In the genomic region with DNA sequence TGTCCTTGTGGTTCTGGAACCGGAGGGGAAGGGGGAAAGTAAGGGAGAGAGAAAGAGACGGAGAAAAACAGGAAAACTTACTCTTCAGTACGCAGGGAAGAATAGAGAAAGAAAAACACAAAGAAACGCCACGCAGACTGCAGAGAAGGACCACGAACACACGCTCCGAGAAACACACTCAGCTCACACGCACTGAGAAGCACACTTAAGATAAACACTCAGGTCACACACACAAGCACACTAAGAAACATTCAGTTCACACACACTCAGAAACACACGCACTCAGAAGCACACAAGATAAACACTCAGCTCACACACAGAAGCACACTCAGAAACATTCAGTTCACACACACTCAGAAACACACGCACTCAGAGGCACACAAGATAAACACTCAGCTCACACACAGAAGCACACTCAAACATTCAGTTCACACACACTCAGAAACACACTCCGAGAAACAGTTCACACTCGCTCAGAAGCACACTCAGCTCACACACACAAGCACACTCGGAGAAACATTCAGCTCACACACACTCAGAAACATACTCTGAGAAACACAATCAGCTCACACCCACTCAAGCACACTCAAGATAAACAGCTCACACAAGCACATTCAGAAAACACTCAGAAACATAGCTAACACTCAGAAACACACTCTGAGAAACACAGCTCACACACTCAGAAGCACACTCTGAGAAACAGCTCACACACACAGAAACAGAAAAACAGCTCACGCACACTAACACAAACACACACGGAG, we compare ENCODE assay signal across 9 cellular contexts. TPM values are rescaled to one million over a fixed set of nuclear protein-coding genes. Genes with fewer than 3 reads are reported as not detected.
DNase-seq lines count a peak whose midpoint lies in the region; ATAC-seq, FAIRE-seq and TF ChIP-seq lines count a peak whose summit lies in the region.
"Had no signal": no experiment of that assay in that cellular context is flagged by ENCODE, and none has a peak within 500 bp of the region (broad histone marks: within the 10 kb centered on the region; RNA-seq: fewer than 3 reads in every experiment).

No MANE protein-coding gene starts in this region.

- ATAC-seq in pancreas: peak; percentile 18 to 41 (median 30)

- H3K27ac ChIP-seq in BLaER1 treated with 17β-estradiol and CSF1 and Interleukin-3, amounts not matched to agents 10 nM and 100 nM: peak overlapping the region in 9 of 11 experiments; percentile 10 to 72 (median 64); a peak in 16 of 22 replicates
- H3K27ac ChIP-seq in SJCRH30 (peak overlapping the region; percentile 35; the same call in 1 of the 2 replicates), pancreas (peak overlapping the region in 3 of 4 donors; percentile 12 to 74 (median 49))
- H3K27ac ChIP-seq in CD4-positive, alpha-beta memory T cell (ENCODE audit: low read depth, low read length): no peak overlapping the region

- no peaks in the 10 kb centered on the region for H3K9me3 Mint-ChIP-seq in CD4-positive, alpha-beta memory T cell
- H3K9me3 Mint-ChIP-seq in activated naive CD8-positive, alpha-beta T cell treated with anti-CD3 and anti-CD28 coated beads for 36 hours: no peaks in the 10 kb centered on the region
- no peaks in the 10 kb centered on the region for H3K9me3 Mint-ChIP-seq in activated T-cell treated with anti-CD3 and anti-CD28 coated beads, Interleukin-2, amount 50 U/mL, for 24 hours
- H3K9me3 Mint-ChIP-seq in Calu3 (ENCODE audit: low read depth, unreplicated experiment): no peaks in the 10 kb centered on the region

- TF ChIP-seq CTCF in fibroblast of the aortic adventitia (IDR thresholded peaks at IDR 0.05; ENCODE audit: insufficient read depth, low read length) (no peak), pancreas (IDR thresholded peaks at IDR 0.05) (no peak), Calu3 (IDR thresholded peaks at IDR 0.05; ENCODE audit: unreplicated experiment) (no peak)

- H3K27ac Mint-ChIP-seq in CD4-positive, alpha-beta memory T cell: no peak overlapping the region
- H3K27ac Mint-ChIP-seq in activated naive CD8-positive, alpha-beta T cell treated with anti-CD3 and anti-CD28 coated beads for 36 hours: no peak overlapping the region
- no peak overlapping the region for H3K27ac Mint-ChIP-seq in activated T-cell treated with anti-CD3 and anti-CD28 coated beads, Interleukin-2, amount 50 U/mL, for 24 hours
- H3K27ac Mint-ChIP-seq in Calu3 (ENCODE audit: unreplicated experiment): no peak overlapping the region

- no peak for FAIRE-seq in pancreas (lab: Jason Lieb, UNC)

- H4K20me1 ChIP-seq in BLaER1 treated with 17β-estradiol and CSF1 and Interleukin-3, amounts not matched to agents 10 nM and 100 nM: peaks cover 0 to 7% (median 0%) of the 10 kb centered on the region in 11 experiments; a peak in 1 of 22 replicates

- H3K4me1 ChIP-seq in BLaER1 treated with 17β-estradiol and CSF1 and Interleukin-3, amounts not matched to agents 10 nM and 100 nM: peaks cover 0 to 25% (median 20%) of the 10 kb centered on the region in 10 experiments; a peak in 18 of 20 replicates
- H3K4me1 ChIP-seq in SJCRH30: peaks cover 7% of the 10 kb centered on the region
- H3K4me1 ChIP-seq in pancreas: peaks cover 0 to 4% (median 4%) of the 10 kb centered on the region in 3 donors
- H3K4me1 ChIP-seq in CD4-positive, alpha-beta memory T cell (ENCODE audit: insufficient read depth, low read length): no peaks in the 10 kb centered on the region

- POLR2A ChIA-PET in CD4-positive, alpha-beta memory T cell (lab: Charles Lee; ENCODE audit: partially characterized antibody): no interaction called here

- BruUV-seq in Calu3 (replicated peaks; lab: Mats Ljungman, UMichigan): no TSS peak

- peaks cover 0 to 7% (median 0%) of the 10 kb centered on the region in 4 donors for H3K4me1 Mint-ChIP-seq in CD4-positive, alpha-beta memory T cell
- no peaks in the 10 kb centered on the region for H3K4me1 Mint-ChIP-seq in activated naive CD8-positive, alpha-beta T cell treated with anti-CD3 and anti-CD28 coated beads for 36 hours
- peaks cover 4% of the 10 kb centered on the region for H3K4me1 Mint-ChIP-seq in activated T-cell treated with anti-CD3 and anti-CD28 coated beads, Interleukin-2, amount 50 U/mL, for 24 hours (ENCODE audit: low read depth)
- H3K4me1 Mint-ChIP-seq in Calu3 (ENCODE audit: low read depth, unreplicated experiment): peaks cover 4% of the 10 kb centered on the region

- DNase-seq in SJCRH30 (no peak), fibroblast of the aortic adventitia (ENCODE audit: low read depth) (peak; percentile 37), pancreas (no peak), Calu3 (no peak)
- DNase-seq in CD4-positive, alpha-beta memory T cell: no peak
- no peak for DNase-seq in activated naive CD8-positive, alpha-beta T cell treated with anti-CD3 and anti-CD28 coated beads for 36 hours
- no peak for DNase-seq in activated T-cell treated with anti-CD3 and anti-CD28 coated beads, Interleukin-2, amount 50 U/mL, for 24 hours

- 13 to 16% methylated on average over 16 of the region's 16 CpGs for WGBS in pancreas, 2 donors

- no peaks in the 10 kb centered on the region for H3K36me3 Mint-ChIP-seq in CD4-positive, alpha-beta memory T cell
- H3K36me3 Mint-ChIP-seq in activated naive CD8-positive, alpha-beta T cell treated with anti-CD3 and anti-CD28 coated beads for 36 hours: no peaks in the 10 kb centered on the region
- no peaks in the 10 kb centered on the region for H3K36me3 Mint-ChIP-seq in activated T-cell treated with anti-CD3 and anti-CD28 coated beads, Interleukin-2, amount 50 U/mL, for 24 hours (ENCODE audit: low read depth)
- no peaks in the 10 kb centered on the region for H3K36me3 Mint-ChIP-seq in Calu3 (ENCODE audit: insufficient read depth, unreplicated experiment)

- CTCF ChIA-PET in CD4-positive, alpha-beta memory T cell (lab: Charles Lee; ENCODE audit: partially characterized antibody): interaction anchor here (0.8 to 1.3 kb wide), 3 partner anchors 9 to 145 kb away, joined by 3 to 5 read pairs (median 3); no protein-coding TSS in a partner anchor
- CTCF ChIA-PET in Calu3 (lab: Charles Lee): interaction anchor here (1.4 to 1.6 kb wide), 2 partner anchors 8 to 16 kb away, joined by 3 to 6 read pairs; no protein-coding TSS in a partner anchor

- H3K4me2 ChIP-seq in BLaER1 treated with 17β-estradiol and CSF1 and Interleukin-3, amounts not matched to agents 10 nM and 100 nM: peak overlapping the region; percentile 74 to 97 (median 92)

- H3K9me3 ChIP-seq in BLaER1 treated with 17β-estradiol and CSF1 and Interleukin-3, amounts not matched to agents 10 nM and 100 nM (replicated peaks in 1 of 11): no peaks in the 10 kb centered on the region
- no peaks in the 10 kb centered on the region for H3K9me3 ChIP-seq in SJCRH30 (replicated peaks)
- H3K9me3 ChIP-seq in pancreas: no peaks in the 10 kb centered on the region
- no peaks in the 10 kb centered on the region for H3K9me3 ChIP-seq in CD4-positive, alpha-beta memory T cell (ENCODE audit: control insufficient read depth in 1 of 2, low read length in 2 of 2)

- H3K4me3 Mint-ChIP-seq in CD4-positive, alpha-beta memory T cell: no peak overlapping the region
- H3K4me3 Mint-ChIP-seq in activated naive CD8-positive, alpha-beta T cell treated with anti-CD3 and anti-CD28 coated beads for 36 hours: no peak overlapping the region
- H3K4me3 Mint-ChIP-seq in activated T-cell treated with anti-CD3 and anti-CD28 coated beads, Interleukin-2, amount 50 U/mL, for 24 hours: no peak overlapping the region
- no peak overlapping the region for H3K4me3 Mint-ChIP-seq in Calu3 (ENCODE audit: low read depth, unreplicated experiment)

- peak overlapping the region; percentile 66 to 84 (median 77); a peak in 21 of 22 replicates for H3K9ac ChIP-seq in BLaER1 treated with 17β-estradiol and CSF1 and Interleukin-3, amounts not matched to agents 10 nM and 100 nM

- peaks cover 33 to 47% (median 41%) of the 10 kb centered on the region in 11 experiments for H3K27me3 ChIP-seq in BLaER1 treated with 17β-estradiol and CSF1 and Interleukin-3, amounts not matched to agents 10 nM and 100 nM
- no peaks in the 10 kb centered on the region for H3K27me3 ChIP-seq in SJCRH30
- H3K27me3 ChIP-seq in pancreas: no peaks in the 10 kb centered on the region
- H3K27me3 ChIP-seq in CD4-positive, alpha-beta memory T cell (ENCODE audit: insufficient read depth, low read length): peaks cover 7% of the 10 kb centered on the region

- H3K36me3 ChIP-seq in BLaER1 treated with 17β-estradiol and CSF1 and Interleukin-3, amounts not matched to agents 10 nM and 100 nM: peaks cover 0 to 13% (median 10%) of the 10 kb centered on the region in 11 experiments; a peak in 5 of 22 replicates
- H3K36me3 ChIP-seq in SJCRH30 (peaks cover 12% of the 10 kb centered on the region), pancreas (peaks cover 0 to 7% (median 0%) of the 10 kb centered on the region in 3 donors)
- H3K36me3 ChIP-seq in CD4-positive, alpha-beta memory T cell (ENCODE audit: insufficient read depth, low read length): no peaks in the 10 kb centered on the region

- H3K4me3 ChIP-seq in BLaER1 treated with 17β-estradiol and CSF1 and Interleukin-3, amounts not matched to agents 10 nM and 100 nM: peak overlapping the region; percentile 60 to 79 (median 70)
- H3K4me3 ChIP-seq in SJCRH30 (peak overlapping the region; percentile 79), fibroblast of the aortic adventitia (ENCODE audit: low read depth, low read length) (peak overlapping the region; percentile 71), pancreas (peak overlapping the region; percentile 59 to 77 (median 68))
- H3K4me3 ChIP-seq in CD4-positive, alpha-beta memory T cell (ENCODE audit: low read length in 2 of 2): no peak overlapping the region

- intact Hi-C loops in pancreas (cut with DNase I): no loop called here
- intact Hi-C loops in CD4-positive, alpha-beta memory T cell (cut with micrococcal nuclease): no loop called here
- intact Hi-C loops in Calu3 (cut with micrococcal nuclease; ENCODE audit: unreplicated experiment): no loop called here

- peaks cover 27 to 35% of the 10 kb centered on the region in 2 donors for H3K27me3 Mint-ChIP-seq in CD4-positive, alpha-beta memory T cell
- peaks cover 33% of the 10 kb centered on the region for H3K27me3 Mint-ChIP-seq in activated naive CD8-positive, alpha-beta T cell treated with anti-CD3 and anti-CD28 coated beads for 36 hours
- H3K27me3 Mint-ChIP-seq in activated T-cell treated with anti-CD3 and anti-CD28 coated beads, Interleukin-2, amount 50 U/mL, for 24 hours: peaks cover 56% of the 10 kb centered on the region
- peaks cover 7% of the 10 kb centered on the region for H3K27me3 Mint-ChIP-seq in Calu3 (ENCODE audit: unreplicated experiment)

RNA-seq across cellular contexts. Expression of gene TMEM98, which starts 0.8 kb away (rescaled TPM):
- 68.6 and 71.8 TPM in 2 replicates for total RNA-seq in SJCRH30 (2014; rRNA removed; shearing (Covaris generic))
- 95.5 and 232 TPM in 2 replicates for total RNA-seq in fibroblast of the aortic adventitia (ENCODE audit: low replicate concordance)
- 10 to 100 TPM; 32.2 to 62.1 (median 36.5) TPM for total RNA-seq in pancreas
- polyA plus RNA-seq in pancreas: 10 to 100 TPM; 16.6 to 38.8 TPM
- total RNA-seq in CD4-positive, alpha-beta memory T cell: not detected
- not detected for polyA plus RNA-seq in CD4-positive, alpha-beta memory T cell
- total RNA-seq in activated naive CD8-positive, alpha-beta T cell treated with anti-CD3 and anti-CD28 coated beads for 36 hours: not detected
- 1.9 and 2.1 TPM in 2 replicates for total RNA-seq in Calu3 (2022)
- total RNA-seq: activated CD8-positive, alpha-beta memory T cell treated with anti-CD3 and anti-CD28 coated beads for 36 hours had no signal

RNA-seq across cellular contexts. Expression of gene MYO1D, which starts 51.8 kb away (rescaled TPM):
- 2.3 and 3.7 TPM in 2 replicates for total RNA-seq in SJCRH30 (2014; rRNA removed; shearing (Covaris generic))
- total RNA-seq in fibroblast of the aortic adventitia (ENCODE audit: low replicate concordance) (45.1 and 94.0 TPM in 2 replicates), pancreas (10 to 100 TPM; 22.3 to 43.0 (median 33.3) TPM), Calu3 (2022) (51.9 and 57.2 TPM in 2 replicates)
- polyA plus RNA-seq in pancreas: 10 to 100 TPM; 16.7 to 22.0 TPM
- 10 to 100 TPM; 11.7 to 12.7 TPM for total RNA-seq in CD4-positive, alpha-beta memory T cell
- polyA plus RNA-seq in CD4-positive, alpha-beta memory T cell: 1 to 10 TPM; 2.0 to 9.3 TPM
- 1 to 10 TPM; 7.0 to 7.8 TPM for total RNA-seq in activated naive CD8-positive, alpha-beta T cell treated with anti-CD3 and anti-CD28 coated beads for 36 hours

Comparison
In these comparisons a context has a peak if more than half of its experiments do, and no peak if none do; other contexts are left out.
1. H3K4me3 ChIP-seq: peak in BLaER1 treated with 17β-estradiol and CSF1 and Interleukin-3, amounts not matched to agents 10 nM and 100 nM (10 of 10), SJCRH30 (single experiment), fibroblast of the aortic adventitia (single experiment) and pancreas (4 of 4); none in CD4-positive, alpha-beta memory T cell (0 of 2).
2. RNA of gene TMEM98, which starts 0.8 kb away (total RNA-seq): 95.5 to 232 TPM in fibroblast of the aortic adventitia, 68.6 to 71.8 TPM in SJCRH30 and 32.2 to 62.1 TPM in pancreas; 1.9 to 2.1 TPM in Calu3, not detected in activated naive CD8-positive, alpha-beta T cell treated with anti-CD3 and anti-CD28 coated beads for 36 hours and not detected in CD4-positive, alpha-beta memory T cell; every median in the first group is over 10 times any median in the second.